Comparison of ENCODE assay signal across 11 cellular contexts in the genomic region with DNA sequence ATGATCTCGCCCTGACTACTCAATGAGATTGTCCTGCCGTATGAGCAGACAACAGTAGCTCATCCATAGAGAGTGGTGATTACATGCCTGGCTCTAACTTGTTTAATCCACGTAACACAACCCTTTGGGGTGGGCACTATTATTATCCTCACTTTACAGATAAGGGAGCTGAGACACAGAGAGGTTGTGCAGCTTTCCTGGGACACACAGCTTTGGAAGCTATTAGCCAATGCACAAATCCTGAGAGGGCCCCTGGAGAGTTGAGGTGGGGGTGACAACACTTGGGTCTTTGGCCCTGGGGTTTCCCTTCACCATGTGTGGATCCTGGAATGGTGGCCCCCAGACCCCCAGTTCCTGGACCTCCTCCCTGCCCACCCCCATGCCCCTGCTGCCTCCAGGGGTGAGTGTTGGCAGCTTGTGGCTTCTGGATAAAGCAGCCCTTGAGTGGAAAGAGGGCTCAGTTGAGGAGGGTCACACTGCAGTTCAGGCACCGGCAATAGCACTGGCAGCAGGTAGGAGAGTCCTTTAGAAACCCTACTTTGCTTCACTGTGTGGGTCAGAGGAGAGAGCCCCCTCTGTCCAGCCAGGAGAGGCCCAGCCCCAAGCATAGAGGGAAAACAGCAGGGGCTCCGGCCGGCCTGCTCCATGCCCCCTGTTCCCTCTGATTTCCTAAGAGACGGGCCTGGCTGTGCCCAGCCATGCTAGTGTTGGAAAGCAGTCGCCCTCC.
"Had no signal": no experiment of that assay in that cellular context is flagged by ENCODE, and none has a peak within 500 bp of the region (broad histone marks: within the 10 kb centered on the region; RNA-seq: fewer than 3 reads in every experiment).

No MANE protein-coding gene starts in this region.

- H3K4me1 Mint-ChIP-seq: activated naive CD4-positive, alpha-beta T cell treated with anti-CD3 and anti-CD28 coated beads, Interleukin-2, amount 50 U/mL, for 24 hours had no signal

- H3K27me3 ChIP-seq: right atrium auricular region, transverse colon had no signal

- H3K36me3 Mint-ChIP-seq: activated naive CD4-positive, alpha-beta T cell treated with anti-CD3 and anti-CD28 coated beads, Interleukin-2, amount 50 U/mL, for 24 hours had no signal

- H3K27ac Mint-ChIP-seq: activated naive CD4-positive, alpha-beta T cell treated with anti-CD3 and anti-CD28 coated beads, Interleukin-2, amount 50 U/mL, for 24 hours; effector memory CD8-positive, alpha-beta T cell; T-helper 1 cell treated with Interleukin-12 subunit alpha and Interleukin-12 subunit beta and Interleukin-4 antibody, amounts not matched to agents 30 μg/mL and 1 μg/mL, for 36 hours had no signal

- H3K9me3 ChIP-seq: lower lobe of right lung, prostate gland, right atrium auricular region, transverse colon had no signal

- H3K36me3 ChIP-seq: prostate gland, right atrium auricular region, transverse colon had no signal

- H3K27ac ChIP-seq: lower lobe of right lung, prostate gland, right atrium auricular region, transverse colon had no signal

- H3K27me3 Mint-ChIP-seq: activated naive CD4-positive, alpha-beta T cell treated with anti-CD3 and anti-CD28 coated beads, Interleukin-2, amount 50 U/mL, for 24 hours; effector memory CD8-positive, alpha-beta T cell had no signal

- H3K9me3 Mint-ChIP-seq: activated naive CD4-positive, alpha-beta T cell treated with anti-CD3 and anti-CD28 coated beads, Interleukin-2, amount 50 U/mL, for 24 hours; effector memory CD8-positive, alpha-beta T cell; nephron; T-helper 1 cell treated with Interleukin-12 subunit alpha and Interleukin-12 subunit beta and Interleukin-4 antibody, amounts not matched to agents 30 μg/mL and 1 μg/mL, for 36 hours had no signal

- H3K4me1 ChIP-seq: lower lobe of right lung, prostate gland, transverse colon had no signal

- ATAC-seq: effector memory CD8-positive, alpha-beta T cell; stimulated activated naive CD8-positive, alpha-beta T cell treated with anti-CD3 and anti-CD28 coated beads, Interleukin-15, Interleukin-2, amounts not matched to agents 100 U/mL and 50 U/mL, for 24 hours had no signal

- DNase-seq: activated CD4-positive, alpha-beta T cell treated with anti-CD3 and anti-CD28 coated beads for 1 hour; activated gamma-delta T cell; effector memory CD8-positive, alpha-beta T cell; lower lobe of right lung; stimulated activated naive CD8-positive, alpha-beta T cell treated with anti-CD3 and anti-CD28 coated beads, Interleukin-15, Interleukin-2, amounts not matched to agents 100 U/mL and 50 U/mL, for 24 hours; transverse colon had no signal

- H3K4me3 Mint-ChIP-seq: activated naive CD4-positive, alpha-beta T cell treated with anti-CD3 and anti-CD28 coated beads, Interleukin-2, amount 50 U/mL, for 24 hours; effector memory CD8-positive, alpha-beta T cell; nephron; T-helper 1 cell treated with Interleukin-12 subunit alpha and Interleukin-12 subunit beta and Interleukin-4 antibody, amounts not matched to agents 30 μg/mL and 1 μg/mL, for 36 hours had no signal

- H3K4me3 ChIP-seq: lower lobe of right lung, prostate gland, right atrium auricular region, transverse colon had no signal
